ENCODE assay signal across 10 cellular contexts in genomic region chrX:119181491-119181890, GRCh38. TPM values are rescaled to one million over a fixed set of nuclear protein-coding genes. Genes with fewer than 3 reads are reported as not detected.
A peak's percentile ranks its signal among the peaks of the same experiment; 100 is the strongest.
DNase-seq lines count a peak whose midpoint lies in the region; FAIRE-seq and TF ChIP-seq lines count a peak whose summit lies in the region.
"Had no signal": no experiment of that assay in that cellular context is flagged by ENCODE, and none has a peak within 500 bp of the region (broad histone marks: within the 10 kb centered on the region; RNA-seq: fewer than 3 reads in every experiment).

No MANE protein-coding gene starts in this region.

- no peak overlapping the region for H2AFZ ChIP-seq in parathyroid adenoma

- H3K9ac ChIP-seq in colonic mucosa (ENCODE audit: low read depth in 2 of 2, low read length in 2 of 2): no peak overlapping the region
- H3K9ac ChIP-seq in parathyroid adenoma: no peak overlapping the region

- H3K27ac ChIP-seq in colonic mucosa: no peak overlapping the region
- H3K27ac ChIP-seq in parathyroid adenoma: no peak overlapping the region

- no peaks in the 10 kb centered on the region for H3K9me3 ChIP-seq in MG63
- H3K9me3 ChIP-seq in colonic mucosa: no peaks in the 10 kb centered on the region
- H3K9me3 ChIP-seq in parathyroid adenoma (ENCODE audit: control insufficient read depth, low read length): no peaks in the 10 kb centered on the region

- H3K4me3 ChIP-seq in MG63 (no peak overlapping the region), colonic mucosa (no peak overlapping the region), parathyroid adenoma (ENCODE audit: low read depth, low read length) (no peak overlapping the region)

- intact Hi-C loops in colonic mucosa (cut with DNase I): no loop called here

- DNase-seq in NCI-H748 (lab: John Stamatoyannopoulos, UW; ENCODE audit: unreplicated experiment) (peak; percentile 31), NCI-H748 treated with DMSO at 0.1 percent for 48 hours (lab: John Stamatoyannopoulos, UW) (no peak), MG63 (peak; percentile 35), colonic mucosa (peak; percentile 24), RCC 7860 (ENCODE audit: low spot score) (no peak), epidermal melanocyte (ENCODE audit: insufficient read length, low spot score) (no peak)
- DNase-seq in activated CD4-positive, CD25-positive, alpha-beta regulatory T cell treated with anti-CD3 and anti-CD28 coated beads, Interleukin-2, amount 50 U/mL, for 72 hours: no peak
- DNase-seq: left cardiac atrium had no signal

- H3K4me2 ChIP-seq in parathyroid adenoma (ENCODE audit: low read length): no peak overlapping the region

- TF ChIP-seq CTCF in colonic mucosa (IDR thresholded peaks at IDR 0.05) (no peak), parathyroid adenoma (IDR thresholded peaks at IDR 0.05) (peak; percentile 57)

- no peak for FAIRE-seq in RCC 7860 (lab: Jason Lieb, UNC)
- FAIRE-seq: GM12891 had no signal

- H3K36me3 ChIP-seq in MG63: no peaks in the 10 kb centered on the region
- no peaks in the 10 kb centered on the region for H3K36me3 ChIP-seq in colonic mucosa
- H3K36me3 ChIP-seq in parathyroid adenoma (ENCODE audit: control insufficient read depth, insufficient read depth, low read length): no peaks in the 10 kb centered on the region

- H3K27me3 ChIP-seq in MG63: no peaks in the 10 kb centered on the region
- H3K27me3 ChIP-seq in colonic mucosa: no peaks in the 10 kb centered on the region
- no peaks in the 10 kb centered on the region for H3K27me3 ChIP-seq in parathyroid adenoma (ENCODE audit: control insufficient read depth, insufficient read depth, low read length)

- H3K4me1 ChIP-seq in colonic mucosa: no peaks in the 10 kb centered on the region
- no peaks in the 10 kb centered on the region for H3K4me1 ChIP-seq in parathyroid adenoma

- H3K79me2 ChIP-seq in parathyroid adenoma: no peaks in the 10 kb centered on the region

RNA-seq across cellular contexts. Expression of gene KIAA1210, which starts 53.9 kb away (rescaled TPM):
- total RNA-seq in MG63 (2014; rRNA removed; shearing (Covaris generic); ENCODE audit: low replicate concordance): not detected in 2 replicates
- not detected for total RNA-seq in colonic mucosa

RNA-seq across cellular contexts. Expression of gene PGRMC1, which starts 54.6 kb away (rescaled TPM):
- 120 and 147 TPM in 2 replicates for total RNA-seq in MG63 (2014; rRNA removed; shearing (Covaris generic); ENCODE audit: low replicate concordance)
- total RNA-seq in colonic mucosa: 100 to 1,000 TPM; 105 to 132 TPM

Comparison
In these comparisons a context has a peak if more than half of its experiments do, and no peak if none do; other contexts are left out.
1. DNase-seq: peak in NCI-H748 (single experiment), MG63 (single experiment) and colonic mucosa (single experiment); none in NCI-H748 treated with DMSO at 0.1 percent for 48 hours (single experiment), RCC 7860 (single experiment), epidermal melanocyte (single experiment) and activated CD4-positive, CD25-positive, alpha-beta regulatory T cell treated with anti-CD3 and anti-CD28 coated beads, Interleukin-2, amount 50 U/mL, for 72 hours (single experiment).